ENCODE assay signal across 20 cellular contexts in the genomic region with DNA sequence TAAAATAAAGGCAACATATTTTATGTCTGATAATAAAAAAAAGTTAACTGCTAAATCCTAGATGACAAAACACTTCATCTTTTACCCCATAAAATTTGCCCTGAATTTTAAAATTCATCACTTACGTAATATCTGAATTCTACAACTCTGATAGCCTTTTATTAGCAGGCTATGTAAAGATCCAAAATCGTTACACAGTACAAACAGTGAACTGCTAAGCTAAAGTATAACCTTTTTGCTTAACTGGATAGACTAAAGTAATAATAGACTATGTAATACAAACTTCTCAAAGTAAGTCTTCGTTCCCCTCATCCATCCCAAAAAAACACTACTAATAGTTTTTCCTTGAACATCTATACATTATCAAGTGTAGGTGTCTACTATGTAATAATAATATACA. TPM values are rescaled to one million over a fixed set of nuclear protein-coding genes. Genes with fewer than 3 reads are reported as not detected.
DNase-seq lines count a peak whose midpoint lies in the region; ATAC-seq and TF ChIP-seq lines count a peak whose summit lies in the region.
"Had no signal": no experiment of that assay in that cellular context is flagged by ENCODE, and none has a peak within 500 bp of the region (broad histone marks: within the 10 kb centered on the region; RNA-seq: fewer than 3 reads in every experiment).

No MANE protein-coding gene starts in this region.

- no peak overlapping the region for H2AFZ ChIP-seq in IMR-90 (replicated peaks; ENCODE audit: low read length, poor library complexity)

- no peak overlapping the region for H4K5ac ChIP-seq in IMR-90 (ENCODE audit: low read depth, low read length)

- no peak overlapping the region for H4K91ac ChIP-seq in IMR-90 (ENCODE audit: insufficient read depth, low read depth, low read length)

- H2BK15ac ChIP-seq in IMR-90 (ENCODE audit: low read depth, low read length) = no peak overlapping the region

- ATAC-seq in IMR-90 (ENCODE audit: low read depth) (no peak), left lobe of liver (peak; percentile 40), upper lobe of right lung (no peak)
- ATAC-seq: A549 had no signal

- H3K9me1 ChIP-seq in IMR-90 (ENCODE audit: insufficient read depth, low read length) = peaks cover 35% of the 10 kb centered on the region

- POLR2A ChIA-PET in IMR-90 (lab: Charles Lee; ENCODE audit: unreplicated experiment) = interaction anchor here (0.6 kb wide), 1 partner anchor 112 kb away, joined by 3 read pairs; no protein-coding TSS in a partner anchor

- no peak overlapping the region for H3K14ac ChIP-seq in IMR-90 (replicated peaks; ENCODE audit: low read depth, low read length)

- H3K79me1 ChIP-seq in IMR-90 (ENCODE audit: low read depth in 1 of 2, low read length in 2 of 2) = peaks cover 26 to 74% of the 10 kb centered on the region in 2 experiments

- WGBS in IMR-90 (ENCODE audit: extremely low coverage in 2 of 2, insufficient read length in 1 of 2), 2 experiments = 100% methylated on average over 1 of the region's 3 CpGs; no CpG with 5 or more reads in 1 of the 2 experiments
- 57 to 65% methylated on average over 3 of the region's 3 CpGs for WGBS in transverse colon (ENCODE audit: low coverage in 1 of 2), 2 donors

- in situ Hi-C loops in IMR-90 (cut with MboI; ENCODE audit: low sequenced_read_pairs) = no loop called here
- in situ Hi-C loops in transverse colon (cut with MboI; ENCODE audit: low pct_ligation_motif_present in 1 of 4, low pct_unique_long_range_greater_than_20kb in 1 of 4, low sequenced_read_pairs in 3 of 4) = no loop called here

- no peak overlapping the region for H2BK120ac ChIP-seq in IMR-90 (ENCODE audit: low read depth, low read length)

- TF ChIP-seq CTCF in IMR-90 (conservative IDR thresholded peaks at IDR 0.05; ENCODE audit: low read depth, low read length) (no peak), colonic mucosa (IDR thresholded peaks at IDR 0.05) (no peak), transverse colon (IDR thresholded peaks at IDR 0.05) (no peak), upper lobe of right lung (IDR thresholded peaks at IDR 0.05) (no peak)

- TF ChIP-seq RAD21 in IMR-90 (IDR thresholded peaks at IDR 0.05; ENCODE audit: low read length) = no peak

- H3K56ac ChIP-seq in IMR-90 (ENCODE audit: extremely low read depth, insufficient read depth, low read length) = no peak overlapping the region

- no peak for DNase-seq in IMR-90
- no peak for DNase-seq in colonic mucosa
- no peak for DNase-seq in left lobe of liver (ENCODE audit: low spot score)
- no peak for DNase-seq in transverse colon
- no peak for DNase-seq in upper lobe of right lung
- no peak for DNase-seq in D341Med (ENCODE audit: low spot score)
- no peak for DNase-seq in pons (ENCODE audit: low spot score)
- DNase-seq: 8988T; ACHN; AML-193; BE2C; CD4-positive, alpha-beta T cell; CD8-positive, alpha-beta memory T cell; DMS153; DND-41; GOT3; HFFc6 had no signal

- BruUV-seq in IMR-90 (replicated peaks; lab: Mats Ljungman, UMichigan) = no TSS peak

- intact Hi-C loops in IMR-90 (cut with micrococcal nuclease) = no loop called here
- intact Hi-C loops in colonic mucosa (cut with DNase I) = no loop called here
- intact Hi-C loops in transverse colon (cut with DNase I; ENCODE audit: low total_unique reads) = no loop called here
- intact Hi-C loops in upper lobe of right lung (cut with DNase I) = no loop called here

- H3K4me1 ChIP-seq in IMR-90 (ENCODE audit: control insufficient read depth, insufficient read depth, low read length) = peaks cover 26% of the 10 kb centered on the region
- peaks cover 4% of the 10 kb centered on the region for H3K4me1 ChIP-seq in colonic mucosa
- peaks cover 15 to 84% (median 62%) of the 10 kb centered on the region in 4 donors for H3K4me1 ChIP-seq in transverse colon
- peaks cover 25% of the 10 kb centered on the region for H3K4me1 ChIP-seq in upper lobe of right lung
- H3K4me1 ChIP-seq: HAP-1 had no signal

- no peak overlapping the region for H3K18ac ChIP-seq in IMR-90 (ENCODE audit: low read depth, low read length)

- H3K27me3 ChIP-seq in IMR-90 (ENCODE audit: control insufficient read depth, insufficient read depth, low read length) = no peaks in the 10 kb centered on the region
- H3K27me3 ChIP-seq in colonic mucosa = no peaks in the 10 kb centered on the region
- no peaks in the 10 kb centered on the region for H3K27me3 ChIP-seq in transverse colon
- no peaks in the 10 kb centered on the region for H3K27me3 ChIP-seq in upper lobe of right lung
- H3K27me3 ChIP-seq: BE2C; BLaER1 treated with 17β-estradiol and CSF1 and Interleukin-3, amounts not matched to agents 10 nM and 100 nM had no signal

- peak overlapping the region; percentile 52 for H2BK5ac ChIP-seq in IMR-90 (ENCODE audit: low read depth, low read length, poor library complexity, severe bottlenecking)

- no peak overlapping the region for H2AK9ac ChIP-seq in IMR-90 (replicated peaks; ENCODE audit: low read depth, low read length, poor library complexity)

- H3K4me2 ChIP-seq in IMR-90 (ENCODE audit: low read depth, low read length) = no peak overlapping the region
- H3K4me2 ChIP-seq: A549; BLaER1 treated with 17β-estradiol and CSF1 and Interleukin-3, amounts not matched to agents 10 nM and 100 nM had no signal

- no peak overlapping the region for H2AK5ac ChIP-seq in IMR-90 (ENCODE audit: low read depth, low read length)

- no peak overlapping the region for H3K4ac ChIP-seq in IMR-90 (ENCODE audit: low read depth, low read length)

- no peak for TF ChIP-seq EP300 in transverse colon (IDR thresholded peaks at IDR 0.05; ENCODE audit: low read depth)

- no peak overlapping the region for H2BK20ac ChIP-seq in IMR-90 (ENCODE audit: low read depth, low read length)

- dilution Hi-C loops in IMR-90 (cut with HindIII; ENCODE audit: low sequenced_read_pairs, unreplicated experiment) = no loop called here

- no peaks in the 10 kb centered on the region for H3K9me3 ChIP-seq in IMR-90 (ENCODE audit: control insufficient read depth, insufficient read depth, low read length)
- no peaks in the 10 kb centered on the region for H3K9me3 ChIP-seq in colonic mucosa
- H3K9me3 ChIP-seq in transverse colon = no peaks in the 10 kb centered on the region
- no peaks in the 10 kb centered on the region for H3K9me3 ChIP-seq in upper lobe of right lung
- H3K9me3 ChIP-seq: A549, BE2C, HAP-1 had no signal

- no peak overlapping the region for H3K27ac ChIP-seq in IMR-90 (ENCODE audit: insufficient read depth, low read length)
- peak overlapping the region; percentile 58 for H3K27ac ChIP-seq in colonic mucosa
- peak overlapping the region; percentile 64 to 76 (median 70) for H3K27ac ChIP-seq in transverse colon
- no peak overlapping the region for H3K27ac ChIP-seq in upper lobe of right lung
- H3K27ac ChIP-seq: A549; BLaER1 treated with 17β-estradiol and CSF1 and Interleukin-3, amounts not matched to agents 10 nM and 100 nM had no signal

- no peak overlapping the region for H3K9ac ChIP-seq in IMR-90 (ENCODE audit: low read depth, low read length)
- peak overlapping the region in 1 of 2 donors; percentile 70 for H3K9ac ChIP-seq in colonic mucosa (ENCODE audit: low read depth in 2 of 2, low read length in 2 of 2)
- H3K9ac ChIP-seq: BLaER1 treated with 17β-estradiol and CSF1 and Interleukin-3, amounts not matched to agents 10 nM and 100 nM had no signal

- H3K36me3 ChIP-seq in IMR-90 (ENCODE audit: control insufficient read depth, insufficient read depth, low read length) (no peaks in the 10 kb centered on the region), colonic mucosa (no peaks in the 10 kb centered on the region), transverse colon (no peaks in the 10 kb centered on the region), upper lobe of right lung (no peaks in the 10 kb centered on the region)
- H3K36me3 ChIP-seq: BE2C, HAP-1 had no signal

- no peak for TF ChIP-seq POLR2A in IMR-90 (IDR thresholded peaks at IDR 0.05; ENCODE audit: low read depth, low read length)
- no peak for TF ChIP-seq POLR2A in transverse colon (IDR thresholded peaks at IDR 0.05)

- CTCF ChIA-PET in IMR-90 (lab: Yijun Ruan, JAX) = no interaction called here

- H3K23ac ChIP-seq in IMR-90 (ENCODE audit: low read depth, low read length) = no peak overlapping the region

- H4K20me1 ChIP-seq in IMR-90 (ENCODE audit: insufficient read depth, low read length) = peaks cover 31% of the 10 kb centered on the region; the same call in 1 of the 2 replicates

- H4K8ac ChIP-seq in IMR-90 (ENCODE audit: low read depth in 2 of 2, low read length in 2 of 2) = no peak overlapping the region

- H3K4me3 ChIP-seq in IMR-90 (ENCODE audit: insufficient read depth, low read depth, low read length) (no peak overlapping the region), colonic mucosa (no peak overlapping the region), transverse colon (no peak overlapping the region), upper lobe of right lung (no peak overlapping the region)
- H3K4me3 ChIP-seq: A549; BLaER1 treated with 17β-estradiol and CSF1 and Interleukin-3, amounts not matched to agents 10 nM and 100 nM; HAP-1 had no signal

TF ChIP-seq in IMR-90, 13 proteins besides CTCF, POLR2A, EP300 and RAD21:
- no peak for TF ChIP-seq CHD1 (IDR thresholded peaks at IDR 0.05; ENCODE audit: low read depth, low read length)
- no peak for TF ChIP-seq FOS (IDR thresholded peaks at IDR 0.05; ENCODE audit: low read depth, low read length)
- TF ChIP-seq CEBPB (IDR thresholded peaks at IDR 0.05; ENCODE audit: low read depth, low read length) = 0 out of 2 replicates have a peak, but pooled peaks have one; percentile 16
TF ChIP-seq in IMR-90: peak in this region for 1.

RNA-seq across cellular contexts. Expression of a gene that starts 49.1 kb away (rescaled TPM):
- total RNA-seq in IMR-90 (2012; rRNA removed) = 29.8 and 30.0 TPM in 2 replicates
- 22.0 and 23.1 TPM in 2 replicates for polyA plus RNA-seq in IMR-90 (2012; rRNA removed)
- polyA plus RNA-seq in IMR-90 (2012; cell fraction: cytosol; rRNA removed) = 12.1 and 19.9 TPM in 2 replicates
- polyA plus RNA-seq in IMR-90 (2012; cell fraction: nucleus; rRNA removed; ENCODE audit: low replicate concordance) = 27.7 and 38.4 TPM in 2 replicates
- 10 to 100 TPM; 50.2 to 77.1 TPM for total RNA-seq in colonic mucosa
- total RNA-seq in left lobe of liver = 7.2 TPM
- 10 to 100 TPM; 49.0 to 63.4 (median 54.3) TPM for total RNA-seq in transverse colon
- 33.8 TPM for total RNA-seq in upper lobe of right lung
- polyA plus RNA-seq: CD8-positive, alpha-beta memory T cell had no signal

Comparison
In these comparisons a context has a peak if more than half of its experiments do, and no peak if none do; other contexts are left out.
1. H3K27ac ChIP-seq: peak in colonic mucosa (single experiment) and transverse colon (4 of 4); none in IMR-90 (single experiment) and upper lobe of right lung (single experiment).